1 cellular context compared by ENCODE assay signal in the genomic region with DNA sequence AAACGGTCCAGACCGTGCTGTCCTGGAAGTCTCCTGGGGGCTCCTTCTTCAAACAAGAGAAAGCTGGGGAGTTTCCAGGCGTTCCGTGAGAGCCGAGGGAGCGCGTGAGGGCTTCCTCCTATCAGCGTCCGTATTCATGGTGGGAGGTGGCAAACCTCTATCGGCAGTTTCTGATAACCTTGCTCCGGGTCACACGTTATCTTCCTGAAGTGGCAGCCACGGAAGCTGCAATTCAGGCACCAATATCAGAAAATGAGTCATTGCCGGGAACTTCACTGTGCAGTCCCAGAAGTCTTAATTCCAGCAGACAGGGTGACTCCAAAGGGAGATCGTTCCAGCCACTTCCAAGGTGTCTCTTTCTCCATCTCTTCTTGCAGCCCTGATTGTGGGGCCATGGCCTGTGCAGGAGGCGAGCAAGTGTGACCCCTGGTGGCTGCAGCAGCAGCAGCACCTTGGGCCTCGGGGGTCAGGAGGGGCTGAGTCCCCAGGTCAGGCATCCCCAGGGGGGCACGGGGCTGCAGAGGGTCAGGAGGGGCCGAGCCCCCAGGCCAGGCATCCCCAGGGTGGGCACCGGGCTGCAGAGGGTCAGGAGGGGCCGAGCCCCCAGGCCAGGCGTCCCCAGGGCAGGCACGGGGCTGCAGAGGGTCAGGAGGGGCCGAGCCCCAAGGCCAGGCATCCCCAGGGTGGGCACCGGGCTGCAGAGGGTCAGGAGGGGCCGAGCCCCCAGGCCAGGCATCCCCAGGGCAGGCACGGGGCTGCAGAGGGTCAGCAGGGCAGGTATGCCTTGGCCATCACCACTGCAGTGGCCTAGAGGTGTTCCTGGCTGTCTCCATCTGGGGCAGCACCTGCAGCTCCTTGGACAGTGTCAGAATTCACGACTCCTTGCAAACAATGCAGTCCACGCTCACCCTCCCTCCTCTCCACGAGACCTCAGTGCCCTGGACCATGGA.
TF ChIP-seq lines count a peak whose summit lies in the region.

No MANE protein-coding gene starts in this region.

TF ChIP-seq in H1, 55 proteins besides CTCF, POLR2A, EP300 and RAD21:
- TF ChIP-seq YY1 (IDR thresholded peaks at IDR 0.05; ENCODE audit: low read depth, low read length) (0 out of 2 replicates have a peak, but pooled peaks have one; percentile 14), GABPA (IDR thresholded peaks at IDR 0.05; ENCODE audit: borderline replicate concordance, insufficient read depth, low read length) (0 out of 2 replicates have a peak, but pooled peaks have one; percentile 12), CBX5 (IDR thresholded peaks at IDR 0.05; ENCODE audit: low read depth, low read length) (no peak), KDM4A (IDR thresholded peaks at IDR 0.05; ENCODE audit: low read depth, low read length, severe bottlenecking) (no peak), RBBP5 (IDR thresholded peaks at IDR 0.05; ENCODE audit: borderline replicate concordance, low read depth, low read length) (no peak), SRF (IDR thresholded peaks at IDR 0.05; ENCODE audit: low read depth, low read length) (no peak), SIN3A (conservative IDR thresholded peaks at IDR 0.05 in 1 of 2, IDR thresholded peaks at IDR 0.05 in 1 of 2; ENCODE audit: low read depth in 1 of 2, low read length in 2 of 2) (no peak), ASH2L (IDR thresholded peaks at IDR 0.05; ENCODE audit: low read length) (no peak), RNF2 (IDR thresholded peaks at IDR 0.05; ENCODE audit: borderline replicate concordance, low read depth, low read length, missing control alignments, poor library complexity, severe bottlenecking) (no peak)
- TF ChIP-seq, protein P1, sequence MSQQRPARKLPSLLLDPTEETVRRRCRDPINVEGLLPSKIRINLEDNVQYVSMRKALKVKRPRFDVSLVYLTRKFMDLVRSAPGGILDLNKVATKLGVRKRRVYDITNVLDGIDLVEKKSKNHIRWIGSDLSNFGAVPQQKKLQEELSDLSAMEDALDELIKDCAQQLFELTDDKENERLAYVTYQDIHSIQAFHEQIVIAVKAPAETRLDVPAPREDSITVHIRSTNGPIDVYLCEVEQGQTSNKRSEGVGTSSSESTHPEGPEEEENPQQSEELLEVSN (IDR thresholded peaks at IDR 0.05) = no peak
- TF ChIP-seq, protein P2, sequence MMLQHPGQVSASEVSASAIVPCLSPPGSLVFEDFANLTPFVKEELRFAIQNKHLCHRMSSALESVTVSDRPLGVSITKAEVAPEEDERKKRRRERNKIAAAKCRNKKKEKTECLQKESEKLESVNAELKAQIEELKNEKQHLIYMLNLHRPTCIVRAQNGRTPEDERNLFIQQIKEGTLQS (IDR thresholded peaks at IDR 0.05; ENCODE audit: insufficient read depth, low read depth, low read length) = no peak
- TF ChIP-seq, protein P3, sequence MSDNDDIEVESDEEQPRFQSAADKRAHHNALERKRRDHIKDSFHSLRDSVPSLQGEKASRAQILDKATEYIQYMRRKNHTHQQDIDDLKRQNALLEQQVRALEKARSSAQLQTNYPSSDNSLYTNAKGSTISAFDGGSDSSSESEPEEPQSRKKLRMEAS (IDR thresholded peaks at IDR 0.05) = 0 out of 2 replicates have a peak, but pooled peaks have one; percentile 19
